28 cellular contexts compared by ENCODE assay signal in genomic region chr15:98868564-98868963, GRCh38.
DNase-seq lines count a peak whose midpoint lies in the region; ATAC-seq and TF ChIP-seq lines count a peak whose summit lies in the region.
"Had no signal": no experiment of that assay in that cellular context is flagged by ENCODE, and none has a peak within 500 bp of the region (broad histone marks: within the 10 kb centered on the region; RNA-seq: fewer than 3 reads in every experiment).

No MANE protein-coding gene starts in this region.

- H3K9me3 ChIP-seq in breast epithelium (no peaks in the 10 kb centered on the region), mammary epithelial cell (replicated peaks; ENCODE audit: insufficient read depth, low read length) (no peaks in the 10 kb centered on the region), psoas muscle (no peaks in the 10 kb centered on the region)
- H3K9me3 ChIP-seq: colonic mucosa, right lobe of liver, thyroid gland had no signal

- CTCF ChIA-PET in MCF 10A (lab: Yijun Ruan, JAX): interaction anchor here (1.1 kb wide), 1 partner anchor 13 kb away, joined by 3 read pairs; no protein-coding TSS in a partner anchor
- CTCF ChIA-PET in mammary epithelial cell (lab: Charles Lee; ENCODE audit: low non-redundant PET): interaction anchor here (0.5 kb wide), 1 partner anchor 10 kb away, joined by 4 read pairs; no protein-coding TSS in a partner anchor

- DNase-seq in MCF 10A (ENCODE audit: unreplicated experiment) (peak; percentile 61), breast epithelium (ENCODE audit: low spot score in 2 of 2) (no peak), mammary epithelial cell (peak; percentile 44), type B pancreatic cell (ENCODE audit: extremely low spot score, unreplicated experiment) (no peak), psoas muscle (no peak), amygdala (lab: John Stamatoyannopoulos, UW) (no peak), middle frontal gyrus (ENCODE audit: extremely low spot score, low spot score) (no peak)
- DNase-seq: activated CD8-positive, alpha-beta T cell treated with anti-CD3 and anti-CD28 coated beads, Interleukin-2, amount 10 ng/mL, durations not matched to agents 7 days and 5 days; activated gamma-delta T cell treated with Interleukin-2 at 50 U/mL for 16 hours; activated naive CD8-positive, alpha-beta T cell treated with anti-CD3 and anti-CD28 coated beads, Interleukin-2, amount 50 U/mL, for 24 hours; activated T-cell treated with anti-CD3 and anti-CD28 coated beads for 4 hours; colonic mucosa; endodermal cell; GF-D8; left colon; mesenchymal stem cell; naive B cell; NCI-H1436 treated with DMSO at 0.1 percent for 48 hours; right lobe of liver; SHP77; stimulated activated CD4-positive, alpha-beta T cell treated with anti-CD3 and anti-CD28 coated beads, Interleukin-12 subunit alpha, Interleukin-12 subunit beta, amount 100 ng/mL, for 4 hours; stimulated activated CD4-positive, alpha-beta T cell treated with anti-CD3 and anti-CD28 coated beads, Interleukin-4, amount 100 ng/mL, for 24 hours; stimulated activated naive CD4-positive, alpha-beta T cell; SW 1271; thyroid gland had no signal

- no peak for TF ChIP-seq POLR2A in breast epithelium (IDR thresholded peaks at IDR 0.05)

- H3K27me3 Mint-ChIP-seq in MCF 10A (ENCODE audit: insufficient read depth, unreplicated experiment) (no peaks in the 10 kb centered on the region), type B pancreatic cell (no peaks in the 10 kb centered on the region)
- H3K27me3 Mint-ChIP-seq: activated naive CD8-positive, alpha-beta T cell treated with anti-CD3 and anti-CD28 coated beads, Interleukin-2, amount 50 U/mL, for 24 hours had no signal

- peak overlapping the region; percentile 42 for H2AFZ ChIP-seq in mammary epithelial cell (ENCODE audit: low read depth, low read length)

- H3K79me2 ChIP-seq in mammary epithelial cell (ENCODE audit: insufficient read depth, low read length): peaks cover 88% of the 10 kb centered on the region

- no peaks in the 10 kb centered on the region for H3K36me3 ChIP-seq in breast epithelium
- H3K36me3 ChIP-seq in mammary epithelial cell (ENCODE audit: insufficient read depth, low read length): no peaks in the 10 kb centered on the region
- no peaks in the 10 kb centered on the region for H3K36me3 ChIP-seq in psoas muscle (ENCODE audit: insufficient read depth in 1 of 2, low read depth in 1 of 2)
- H3K36me3 ChIP-seq: colonic mucosa, right lobe of liver, thyroid gland had no signal

- H3K4me1 Mint-ChIP-seq in MCF 10A (ENCODE audit: insufficient read depth, unreplicated experiment) (peaks cover 38% of the 10 kb centered on the region), type B pancreatic cell (ENCODE audit: unreplicated experiment) (peaks cover 35% of the 10 kb centered on the region)

- peak overlapping the region; percentile 47 for H3K4me2 ChIP-seq in mammary epithelial cell (ENCODE audit: insufficient read depth, low read depth, low read length)
- H3K4me2 ChIP-seq: KMS-11 had no signal

- H3K36me3 Mint-ChIP-seq in MCF 10A (ENCODE audit: insufficient read depth, unreplicated experiment): peaks cover 8% of the 10 kb centered on the region
- peaks cover 8% of the 10 kb centered on the region for H3K36me3 Mint-ChIP-seq in type B pancreatic cell

- no peaks in the 10 kb centered on the region for H3K27me3 ChIP-seq in breast epithelium
- no peaks in the 10 kb centered on the region for H3K27me3 ChIP-seq in mammary epithelial cell (ENCODE audit: insufficient read depth, low read length)
- no peaks in the 10 kb centered on the region for H3K27me3 ChIP-seq in layer of hippocampus (ENCODE audit: control insufficient read depth, insufficient read depth, low read length)
- no peaks in the 10 kb centered on the region for H3K27me3 ChIP-seq in psoas muscle (ENCODE audit: insufficient read depth in 3 of 3, low read length in 2 of 3)
- H3K27me3 ChIP-seq: colonic mucosa, right lobe of liver, thyroid gland had no signal

- dilution Hi-C loops in mammary epithelial cell (cut with HindIII; ENCODE audit: low sequenced_read_pairs): no loop called here

- H3K4me1 ChIP-seq in breast epithelium (peaks cover 1 to 4% of the 10 kb centered on the region in 2 donors), mammary epithelial cell (ENCODE audit: insufficient read depth, low read length) (peaks cover 30% of the 10 kb centered on the region), psoas muscle (peaks cover 10% of the 10 kb centered on the region)
- H3K4me1 ChIP-seq: colonic mucosa, right lobe of liver had no signal

- H4K20me1 ChIP-seq in mammary epithelial cell (ENCODE audit: insufficient read depth, low read length): no peaks in the 10 kb centered on the region

- H3K9me3 Mint-ChIP-seq in MCF 10A (ENCODE audit: unreplicated experiment) (peaks cover 6% of the 10 kb centered on the region), type B pancreatic cell (no peaks in the 10 kb centered on the region)
- H3K9me3 Mint-ChIP-seq: endodermal cell, naive B cell had no signal

- H3K4me3 ChIP-seq in breast epithelium (no peak overlapping the region), mammary epithelial cell (replicated peaks in 1 of 3; ENCODE audit: insufficient read depth in 1 of 3, low read depth in 2 of 3, low read length in 3 of 3) (peak overlapping the region in 1 of 3 experiments; percentile 1), psoas muscle (no peak overlapping the region)
- H3K4me3 ChIP-seq: colonic mucosa, right lobe of liver, thyroid gland had no signal

- no peak overlapping the region for H3K9ac ChIP-seq in mammary epithelial cell (ENCODE audit: insufficient read depth, low read length)
- H3K9ac ChIP-seq: KMS-11 had no signal

- no TSS peak for BruUV-seq in MCF 10A (replicated peaks; lab: Mats Ljungman, UMichigan)
- BruUV-seq in mammary epithelial cell (replicated peaks; lab: Mats Ljungman, UMichigan): no TSS peak

- H3K27ac Mint-ChIP-seq in MCF 10A (ENCODE audit: low read depth, unreplicated experiment) (no peak overlapping the region), type B pancreatic cell (peak overlapping the region; percentile 71)
- H3K27ac Mint-ChIP-seq: activated CD8-positive, alpha-beta T cell treated with anti-CD3 and anti-CD28 coated beads, Interleukin-2, amount 10 ng/mL, durations not matched to agents 7 days and 5 days; activated naive CD8-positive, alpha-beta T cell treated with anti-CD3 and anti-CD28 coated beads, Interleukin-2, amount 50 U/mL, for 24 hours; B cell; endodermal cell; naive B cell had no signal

- H3K27ac ChIP-seq in breast epithelium (no peak overlapping the region), mammary epithelial cell (ENCODE audit: insufficient read depth, low read depth, low read length) (no peak overlapping the region), layer of hippocampus (ENCODE audit: low read depth, low read length) (peak overlapping the region; percentile 14), psoas muscle (no peak overlapping the region)
- H3K27ac ChIP-seq: colonic mucosa, KMS-11, right lobe of liver, thyroid gland had no signal

- in situ Hi-C loops in mammary epithelial cell (cut with MboI; ENCODE audit: low sequenced_read_pairs in 2 of 2): no loop called here

- TF ChIP-seq CTCF in MCF 10A (IDR thresholded peaks at IDR 0.05; ENCODE audit: unreplicated experiment) (no peak), breast epithelium (IDR thresholded peaks at IDR 0.05) (no peak), mammary epithelial cell (conservative IDR thresholded peaks at IDR 0.05 in 1 of 2, IDR thresholded peaks at IDR 0.05 in 1 of 2; ENCODE audit: extremely low read depth in 1 of 2, insufficient read depth in 1 of 2, low read depth in 1 of 2, low read length in 2 of 2) (no peak), type B pancreatic cell (conservative IDR thresholded peaks at IDR 0.05) (no peak), psoas muscle (IDR thresholded peaks at IDR 0.05) (no peak)

- POLR2A ChIA-PET in MCF 10A (lab: Yijun Ruan, JAX): interaction anchor here (0.7 to 2.0 kb wide), 5 partner anchors 9 to 217 kb away, joined by 3 to 11 read pairs (median 4); no protein-coding TSS in a partner anchor

- H3K4me3 Mint-ChIP-seq in MCF 10A (ENCODE audit: unreplicated experiment) (peak overlapping the region; percentile 21), type B pancreatic cell (no peak overlapping the region)
- H3K4me3 Mint-ChIP-seq: activated CD8-positive, alpha-beta T cell treated with anti-CD3 and anti-CD28 coated beads, Interleukin-2, amount 10 ng/mL, durations not matched to agents 7 days and 5 days; activated naive CD8-positive, alpha-beta T cell treated with anti-CD3 and anti-CD28 coated beads, Interleukin-2, amount 50 U/mL, for 24 hours; B cell; endodermal cell; naive B cell had no signal

- intact Hi-C loops in MCF 10A (cut with micrococcal nuclease) (no loop called here), breast epithelium (cut with DNase I; ENCODE audit: low total_unique reads) (no loop called here), mammary epithelial cell (cut with micrococcal nuclease) (no loop called here), psoas muscle (cut with DNase I) (no loop called here)

- 7% methylated on average over 2 of the region's 6 CpGs for WGBS in mammary epithelial cell (ENCODE audit: low coverage, missing lambda C conversion rate)
- WGBS in psoas muscle, 3 donors: 80 to 88% (median 82%) methylated on average over 6 of the region's 6 CpGs

- no peak for ATAC-seq in psoas muscle
- ATAC-seq: activated CD8-positive, alpha-beta T cell treated with anti-CD3 and anti-CD28 coated beads, Interleukin-2, amount 10 ng/mL, durations not matched to agents 7 days and 5 days; activated naive CD8-positive, alpha-beta T cell treated with anti-CD3 and anti-CD28 coated beads, Interleukin-2, amount 50 U/mL, for 24 hours; left colon; right lobe of liver had no signal

Comparison
In these comparisons a context has a peak if more than half of its experiments do, and no peak if none do; other contexts are left out.
1. DNase-seq: peak in MCF 10A (single experiment) and mammary epithelial cell (single experiment); none in breast epithelium (0 of 2), type B pancreatic cell (single experiment), psoas muscle (0 of 2), amygdala (0 of 56) and middle frontal gyrus (single experiment).